ENCODE assay signal across 20 cellular contexts in the genomic region with DNA sequence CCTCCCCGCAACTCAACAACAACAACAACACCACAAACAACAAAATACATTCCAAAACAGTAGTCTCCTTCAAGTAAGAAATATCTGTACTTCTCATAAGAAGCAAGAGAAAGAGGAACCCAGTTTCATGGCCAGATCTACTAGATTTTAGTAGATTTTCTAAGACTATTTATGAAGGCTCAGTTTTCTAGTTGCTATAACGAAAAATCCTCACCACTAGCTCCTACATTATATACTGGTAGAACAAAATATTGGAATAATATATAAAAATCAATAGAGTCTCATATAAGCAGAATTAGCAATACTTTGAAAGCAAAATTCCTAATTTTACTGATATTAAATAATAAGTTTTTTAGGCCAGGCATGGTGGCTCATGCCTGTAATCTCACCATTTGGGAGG.
DNase-seq lines count a peak whose midpoint lies in the region; ATAC-seq, FAIRE-seq and TF ChIP-seq lines count a peak whose summit lies in the region.
"Had no signal": no experiment of that assay in that cellular context is flagged by ENCODE, and none has a peak within 500 bp of the region (broad histone marks: within the 10 kb centered on the region; RNA-seq: fewer than 3 reads in every experiment).

No MANE protein-coding gene starts in this region.

- TF ChIP-seq EP300 in K562 (IDR thresholded peaks at IDR 0.05; ENCODE audit: low read length) = no peak

- no peak for FAIRE-seq in K562 (lab: Jason Lieb, UNC)
- FAIRE-seq: D721Med, GM12891, GM19239 had no signal

- peak overlapping the region in 7 of 11 experiments; percentile 20 to 61 (median 51); a peak in 8 of 22 replicates for H3K4me2 ChIP-seq in BLaER1 treated with 17β-estradiol and CSF1 and Interleukin-3, amounts not matched to agents 10 nM and 100 nM
- no peak overlapping the region for H3K4me2 ChIP-seq in K562 (ENCODE audit: insufficient read depth, low read length)

- H3K4me3 Mint-ChIP-seq in CD4-positive, alpha-beta T cell = no peak overlapping the region
- H3K4me3 Mint-ChIP-seq: CD14-positive monocyte; CD4-positive, CD25-positive, alpha-beta regulatory T cell; CD8-positive, alpha-beta T cell had no signal

- intact Hi-C loops in K562 (cut with micrococcal nuclease) = loop anchor here (5.0 kb wide), 1 partner anchor 193 kb away; no protein-coding TSS in a partner anchor
- intact Hi-C loops in CD4-positive, alpha-beta T cell (cut with DNase I, micrococcal nuclease) = loop anchor here in 1 of 2 experiments (5.0 kb wide), 1 partner anchor 687 kb away; no protein-coding TSS in a partner anchor
- intact Hi-C loops in psoas muscle (cut with DNase I) = loop anchor here in 1 of 2 donors (5.0 kb wide), 1 partner anchor 267 kb away; no protein-coding TSS in a partner anchor

- H4K20me1 ChIP-seq in BLaER1 treated with 17β-estradiol and CSF1 and Interleukin-3, amounts not matched to agents 10 nM and 100 nM = peaks cover 0 to 5% (median 0%) of the 10 kb centered on the region in 11 experiments; a peak in 4 of 22 replicates
- no peaks in the 10 kb centered on the region for H4K20me1 ChIP-seq in K562 (replicated peaks; ENCODE audit: control insufficient read depth, insufficient read depth, low read length)

- H3K9me3 ChIP-seq in BLaER1 treated with 17β-estradiol and CSF1 and Interleukin-3, amounts not matched to agents 10 nM and 100 nM (replicated peaks in 1 of 11) = no peaks in the 10 kb centered on the region
- no peaks in the 10 kb centered on the region for H3K9me3 ChIP-seq in K562 (replicated peaks; ENCODE audit: control insufficient read depth, insufficient read depth, low read depth, low read length)
- H3K9me3 ChIP-seq in neutrophil = no peaks in the 10 kb centered on the region
- H3K9me3 ChIP-seq in CD4-positive, alpha-beta T cell (ENCODE audit: control insufficient read depth, low read length) = no peaks in the 10 kb centered on the region
- no peaks in the 10 kb centered on the region for H3K9me3 ChIP-seq in psoas muscle
- H3K9me3 ChIP-seq: BE2C, Caco-2 had no signal

- H3K9me1 ChIP-seq in K562 (ENCODE audit: control insufficient read depth, insufficient read depth, low read length) = no peaks in the 10 kb centered on the region

- H3K27me3 Mint-ChIP-seq in CD4-positive, alpha-beta T cell = no peaks in the 10 kb centered on the region
- H3K27me3 Mint-ChIP-seq: CD4-positive, CD25-positive, alpha-beta regulatory T cell had no signal

- POLR2A ChIA-PET in K562 (lab: Yijun Ruan, JAX) = no interaction called here
- POLR2A ChIA-PET in CD4-positive, alpha-beta T cell (lab: Charles Lee) = interaction anchor here (0.7 kb wide), 1 partner anchor 20 kb away, joined by 3 read pairs; no protein-coding TSS in a partner anchor

- no peak for TF ChIP-seq RAD21 in K562 (CRISPR knock-in tag; conservative IDR thresholded peaks at IDR 0.05 in 1 of 2, IDR thresholded peaks at IDR 0.05 in 1 of 2)

- DNase-seq in K562 (ENCODE audit: extremely low read depth in 1 of 4, low spot score in 3 of 4) (no peak), psoas muscle (no peak)
- DNase-seq in CD4-positive, alpha-beta T cell = no peak
- DNase-seq: 8988T; ACHN; BE2C; C1 segment of cervical spinal cord; Caco-2; Calu3; CD4-positive, CD25-positive, alpha-beta regulatory T cell; CD8-positive, alpha-beta T cell; DMS79 treated with DMSO at 0.1 percent for 48 hours; GF-D8 had no signal

- BruUV-seq in K562 (replicated peaks; lab: Mats Ljungman, UMichigan) = no TSS peak

- peaks cover 27% of the 10 kb centered on the region for H3K36me3 Mint-ChIP-seq in CD4-positive, alpha-beta T cell (ENCODE audit: low read depth)

- 2% methylated on average over 2 of the region's 2 CpGs for WGBS in K562 (ENCODE audit: insufficient coverage, low coverage, missing lambda C conversion rate)
- WGBS in psoas muscle, 3 donors = 95 to 99% (median 97%) methylated on average over 2 of the region's 2 CpGs

- peaks cover 0 to 88% (median 81%) of the 10 kb centered on the region in 11 experiments; a peak in 15 of 22 replicates for H3K36me3 ChIP-seq in BLaER1 treated with 17β-estradiol and CSF1 and Interleukin-3, amounts not matched to agents 10 nM and 100 nM
- H3K36me3 ChIP-seq in K562 (ENCODE audit: control insufficient read depth, insufficient read depth, low read length) (no peaks in the 10 kb centered on the region), neutrophil (peaks cover 95% of the 10 kb centered on the region), psoas muscle (ENCODE audit: insufficient read depth in 1 of 2, low read depth in 1 of 2) (peaks cover 0 to 21% of the 10 kb centered on the region in 2 donors)
- H3K36me3 ChIP-seq: BE2C had no signal

- no peaks in the 10 kb centered on the region for H3K9me3 Mint-ChIP-seq in CD4-positive, alpha-beta T cell
- H3K9me3 Mint-ChIP-seq: CD14-positive monocyte; CD4-positive, CD25-positive, alpha-beta regulatory T cell; CD8-positive, alpha-beta T cell had no signal

- H3K9ac ChIP-seq in BLaER1 treated with 17β-estradiol and CSF1 and Interleukin-3, amounts not matched to agents 10 nM and 100 nM = no peak overlapping the region
- no peak overlapping the region for H3K9ac ChIP-seq in K562 (ENCODE audit: insufficient read depth in 1 of 2, low read depth in 2 of 2, low read length in 2 of 2)

- no peak overlapping the region for H3K27ac ChIP-seq in BLaER1 treated with 17β-estradiol and CSF1 and Interleukin-3, amounts not matched to agents 10 nM and 100 nM
- H3K27ac ChIP-seq in K562 (ENCODE audit: extremely low read depth, low read depth, low read length) = no peak overlapping the region
- H3K27ac ChIP-seq in neutrophil = peak overlapping the region; percentile 17
- no peak overlapping the region for H3K27ac ChIP-seq in CD4-positive, alpha-beta T cell (ENCODE audit: low read depth, low read length)
- no peak overlapping the region for H3K27ac ChIP-seq in psoas muscle

- H2AFZ ChIP-seq in K562 (ENCODE audit: low read depth, low read length) = no peak overlapping the region

- no peaks in the 10 kb centered on the region for H3K27me3 ChIP-seq in BLaER1 treated with 17β-estradiol and CSF1 and Interleukin-3, amounts not matched to agents 10 nM and 100 nM
- H3K27me3 ChIP-seq in K562 (ENCODE audit: control insufficient read depth in 2 of 2, insufficient read depth in 2 of 2, low read length in 2 of 2) (peaks cover 0 to 4% of the 10 kb centered on the region in 2 experiments; a peak in 1 of 5 replicates), neutrophil (no peaks in the 10 kb centered on the region), psoas muscle (ENCODE audit: insufficient read depth in 3 of 3, low read length in 2 of 3) (no peaks in the 10 kb centered on the region)
- no peaks in the 10 kb centered on the region for H3K27me3 ChIP-seq in CD4-positive, alpha-beta T cell (ENCODE audit: control insufficient read depth, insufficient read depth, low read length)
- H3K27me3 ChIP-seq: BE2C had no signal

- H3K4me3 ChIP-seq in BLaER1 treated with 17β-estradiol and CSF1 and Interleukin-3, amounts not matched to agents 10 nM and 100 nM = no peak overlapping the region
- H3K4me3 ChIP-seq in K562 = no peak overlapping the region
- H3K4me3 ChIP-seq in neutrophil (ENCODE audit: low read depth in 1 of 2, low read length in 1 of 2) = no peak overlapping the region
- H3K4me3 ChIP-seq in psoas muscle = no peak overlapping the region

- in situ Hi-C loops in K562 (cut with MboI) = no loop called here

- CTCF ChIA-PET in K562 (lab: Yijun Ruan, JAX; ENCODE audit: low intra/inter-chr PET ratio) = no interaction called here
- CTCF ChIA-PET in CD4-positive, alpha-beta T cell (lab: Charles Lee) = no interaction called here

- H3K27ac Mint-ChIP-seq in CD4-positive, alpha-beta T cell = no peak overlapping the region
- H3K27ac Mint-ChIP-seq: CD4-positive, CD25-positive, alpha-beta regulatory T cell; CD8-positive, alpha-beta T cell had no signal

- H3K4me1 ChIP-seq in BLaER1 treated with 17β-estradiol and CSF1 and Interleukin-3, amounts not matched to agents 10 nM and 100 nM = peaks cover 0 to 8% (median 4%) of the 10 kb centered on the region in 10 experiments; a peak in 9 of 20 replicates
- no peaks in the 10 kb centered on the region for H3K4me1 ChIP-seq in K562 (replicated peaks in 1 of 2; ENCODE audit: control insufficient read depth in 2 of 2, insufficient read depth in 2 of 2, low read length in 2 of 2)
- H3K4me1 ChIP-seq in neutrophil (ENCODE audit: control insufficient read depth in 1 of 2, insufficient read depth in 1 of 2, low read depth in 1 of 2, low read length in 1 of 2) = no peaks in the 10 kb centered on the region
- H3K4me1 ChIP-seq in psoas muscle = no peaks in the 10 kb centered on the region
- H3K4me1 ChIP-seq: Caco-2 had no signal

- ATAC-seq in K562 = no peak
- ATAC-seq in HG02610 (IDR thresholded peaks at IDR 0.05; ENCODE audit: unreplicated experiment) = no peak
- no peak for ATAC-seq in CD4-positive, alpha-beta T cell (ENCODE audit: poor library complexity)
- ATAC-seq in psoas muscle = no peak
- ATAC-seq: CD8-positive, alpha-beta T cell had no signal

- H3K79me2 ChIP-seq in K562 (ENCODE audit: control insufficient read depth, insufficient read depth, low read length) = no peaks in the 10 kb centered on the region

- TF ChIP-seq POLR2A in K562 (conservative IDR thresholded peaks at IDR 0.05) = no peak

- no peaks in the 10 kb centered on the region for H3K4me1 Mint-ChIP-seq in CD4-positive, alpha-beta T cell (ENCODE audit: low read depth)
- H3K4me1 Mint-ChIP-seq: CD14-positive monocyte had no signal

- TF ChIP-seq CTCF in K562 (IDR thresholded peaks at IDR 0.05 in 2 of 3, conservative IDR thresholded peaks at IDR 0.05 in 1 of 3; ENCODE audit: insufficient read depth in 2 of 3, low read depth in 1 of 3, low read length in 3 of 3) (no peak), neutrophil (IDR thresholded peaks at IDR 0.05) (no peak), psoas muscle (IDR thresholded peaks at IDR 0.05) (no peak)
- TF ChIP-seq CTCF in CD4-positive, alpha-beta T cell (IDR thresholded peaks at IDR 0.05) = no peak

TF ChIP-seq in K562, 482 proteins besides CTCF, POLR2A, EP300 and RAD21:
- no peak for TF ChIP-seq ZNF165 (CRISPR knock-in tag; IDR thresholded peaks at IDR 0.05; ENCODE audit: borderline replicate concordance)
- TF ChIP-seq CBX8 (IDR thresholded peaks at IDR 0.05; ENCODE audit: borderline replicate concordance, extremely low read depth, low read depth, low read length, poor library complexity, severe bottlenecking) = peak; percentile 96
- peak; percentile 10 for TF ChIP-seq ZFP36 (IDR thresholded peaks at IDR 0.05; ENCODE audit: low read depth, low read length, partially characterized antibody)
- no peak for TF ChIP-seq SRF (CRISPR knock-in tag; IDR thresholded peaks at IDR 0.05)
